Comparison of ENCODE assay signal across 17 cellular contexts in genomic region chr13:84683448-84683847, GRCh38.
"Had no signal": no experiment of that assay in that cellular context is flagged by ENCODE, and none has a peak within 500 bp of the region (broad histone marks: within the 10 kb centered on the region; RNA-seq: fewer than 3 reads in every experiment).

No MANE protein-coding gene starts in this region.

- H3K27me3 ChIP-seq: esophagus muscularis mucosa, foreskin keratinocyte, gastroesophageal sphincter, heart left ventricle, hepatocyte, left lung had no signal

- DNase-seq: dermis blood vessel endothelial cell; dorsolateral prefrontal cortex; effector CD4-positive, alpha-beta T cell; effector memory CD4-positive, alpha-beta T cell; immature natural killer cell; left cardiac atrium; left lung; lower lobe of right lung; mesenchymal stem cell; naive B cell had no signal

- H3K27ac ChIP-seq: coronary artery, dorsolateral prefrontal cortex, esophagus muscularis mucosa, foreskin keratinocyte, gastroesophageal sphincter, hepatocyte, left lung, lower lobe of right lung had no signal

- H3K4me3 ChIP-seq: coronary artery, dorsolateral prefrontal cortex, esophagus muscularis mucosa, gastroesophageal sphincter, heart left ventricle, hepatocyte, left lung, lower lobe of right lung, mucosa of descending colon had no signal

- H3K9me3 ChIP-seq: esophagus muscularis mucosa, gastroesophageal sphincter, heart left ventricle, left lung, lower lobe of right lung, mucosa of descending colon had no signal

- H3K4me1 ChIP-seq: foreskin keratinocyte, left lung, lower lobe of right lung had no signal

- H3K36me3 ChIP-seq: esophagus muscularis mucosa, gastroesophageal sphincter, heart left ventricle, left lung, lower lobe of right lung had no signal
